In the genomic region with DNA sequence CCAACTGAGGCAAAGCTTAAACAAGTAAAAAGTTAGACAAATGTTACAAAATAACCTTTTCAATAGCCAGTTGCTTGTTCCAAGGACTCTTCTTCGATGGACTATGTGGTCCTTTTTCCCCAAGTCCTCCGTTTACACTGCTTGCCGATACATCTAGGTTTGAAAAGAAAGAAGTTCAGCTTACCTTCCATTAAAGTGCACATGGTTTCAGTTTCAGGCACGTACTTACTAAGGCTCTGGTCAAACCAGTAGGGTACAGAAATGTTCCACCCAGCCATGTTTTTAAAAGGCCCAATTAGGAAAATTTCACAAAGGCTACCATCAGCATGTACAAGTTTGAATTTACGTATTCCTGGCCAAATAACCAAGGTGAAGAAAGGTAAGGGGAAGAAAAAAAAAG, we compare ENCODE assay signal across 7 cellular contexts. TPM values are rescaled to one million over a fixed set of nuclear protein-coding genes. Genes with fewer than 3 reads are reported as not detected.
A peak's percentile ranks its signal among the peaks of the same experiment; 100 is the strongest.
DNase-seq lines count a peak whose midpoint lies in the region; ATAC-seq and TF ChIP-seq lines count a peak whose summit lies in the region.

No MANE protein-coding gene starts in this region.

- no peak for TF ChIP-seq CTCF in GM13977 (IDR thresholded peaks at IDR 0.05; ENCODE audit: extremely low read depth, insufficient read depth, missing control alignments)
- TF ChIP-seq CTCF in neural crest cell (conservative IDR thresholded peaks at IDR 0.05), result no peak

- H3K9me3 ChIP-seq in NT2/D1 (ENCODE audit: insufficient read depth, low read length) (no peaks in the 10 kb centered on the region), duodenal mucosa (ENCODE audit: control insufficient read depth in 1 of 2, low read length in 2 of 2) (no peaks in the 10 kb centered on the region)

- H3K9me3 Mint-ChIP-seq in neural crest cell, result no peaks in the 10 kb centered on the region

- in situ Hi-C loops in GM13977 (cut with MboI; ENCODE audit: low pct_unique_long_range_greater_than_20kb, low sequenced_read_pairs, unreplicated experiment), result no loop called here

- H3K27me3 ChIP-seq in NT2/D1 (ENCODE audit: insufficient read depth, insufficient read length) (no peaks in the 10 kb centered on the region), duodenal mucosa (ENCODE audit: control insufficient read depth in 1 of 2, insufficient read depth in 2 of 2, low read length in 2 of 2) (no peaks in the 10 kb centered on the region)

- peaks cover 5% of the 10 kb centered on the region for H3K27me3 Mint-ChIP-seq in neural crest cell (ENCODE audit: low read depth)

- H3K36me3 Mint-ChIP-seq in neural crest cell (ENCODE audit: low read depth), result peaks cover 35% of the 10 kb centered on the region

- peak overlapping the region; percentile 100 for H3K9ac ChIP-seq in NT2/D1 (ENCODE audit: insufficient read length, low read depth)
- peak overlapping the region; percentile 95 to 99 for H3K9ac ChIP-seq in duodenal mucosa (ENCODE audit: low read depth in 1 of 2, low read length in 2 of 2)

- DNase-seq in GM13977 (ENCODE audit: low spot score) (peak; percentile 51), NT2/D1 (ENCODE audit: low read depth, low spot score) (no peak), neural crest cell (ENCODE audit: low read depth, low spot score) (no peak), NCI-H2029 (lab: John Stamatoyannopoulos, UW) (no peak)

- ATAC-seq in GM21825 (IDR thresholded peaks at IDR 0.05; ENCODE audit: unreplicated experiment) (no peak), HG02970 (IDR thresholded peaks at IDR 0.05; ENCODE audit: low FRiP score, unreplicated experiment) (no peak)

- H3K4me1 Mint-ChIP-seq in neural crest cell, result peaks cover 56% of the 10 kb centered on the region

- no peak overlapping the region for H3K27ac ChIP-seq in duodenal mucosa (ENCODE audit: low read depth, low read length)

- H3K27ac Mint-ChIP-seq in neural crest cell (ENCODE audit: unreplicated experiment), result no peak overlapping the region

- peak overlapping the region; percentile 99 for H3K4me3 Mint-ChIP-seq in neural crest cell

- H3K4me3 ChIP-seq in NT2/D1 (ENCODE audit: insufficient read length, low read depth), result peak overlapping the region; percentile 100
- peak overlapping the region; percentile 95 to 97 for H3K4me3 ChIP-seq in duodenal mucosa (ENCODE audit: low read depth in 1 of 2, low read length in 2 of 2)

- H3K4me1 ChIP-seq in NT2/D1 (ENCODE audit: insufficient read depth, insufficient read length), result no peaks in the 10 kb centered on the region
- peaks cover 42 to 46% of the 10 kb centered on the region in 2 donors for H3K4me1 ChIP-seq in duodenal mucosa (ENCODE audit: control insufficient read depth in 1 of 2, insufficient read depth in 2 of 2, low read length in 2 of 2)

- H3K36me3 ChIP-seq in NT2/D1 (ENCODE audit: insufficient read depth, insufficient read length, low read length) (peaks cover 52% of the 10 kb centered on the region), duodenal mucosa (ENCODE audit: control insufficient read depth in 1 of 2, insufficient read depth in 2 of 2, low read length in 2 of 2) (peaks cover 38 to 50% of the 10 kb centered on the region in 2 donors)

RNA-seq across cellular contexts. Expression of a gene that starts 2.1 kb away (rescaled TPM):
- 425 and 453 TPM in 2 replicates for total RNA-seq in neural crest cell

RNA-seq across cellular contexts. Expression of a gene that starts 2.9 kb away (rescaled TPM):
- 29.6 and 31.6 TPM in 2 replicates for total RNA-seq in neural crest cell

RNA-seq across cellular contexts. Expression of a gene that starts 8.4 kb away (rescaled TPM):
- total RNA-seq in neural crest cell, result 28.7 and 32.3 TPM in 2 replicates

RNA-seq across cellular contexts. Expression of a gene that starts 8.6 kb away (rescaled TPM):
- 25.1 and 29.0 TPM in 2 replicates for total RNA-seq in neural crest cell

RNA-seq across cellular contexts. Expression of a gene that starts 24.2 kb away (rescaled TPM):
- total RNA-seq in neural crest cell, result 46.1 and 54.0 TPM in 2 replicates
